ENCODE assay signal across 12 cellular contexts in the genomic region with DNA sequence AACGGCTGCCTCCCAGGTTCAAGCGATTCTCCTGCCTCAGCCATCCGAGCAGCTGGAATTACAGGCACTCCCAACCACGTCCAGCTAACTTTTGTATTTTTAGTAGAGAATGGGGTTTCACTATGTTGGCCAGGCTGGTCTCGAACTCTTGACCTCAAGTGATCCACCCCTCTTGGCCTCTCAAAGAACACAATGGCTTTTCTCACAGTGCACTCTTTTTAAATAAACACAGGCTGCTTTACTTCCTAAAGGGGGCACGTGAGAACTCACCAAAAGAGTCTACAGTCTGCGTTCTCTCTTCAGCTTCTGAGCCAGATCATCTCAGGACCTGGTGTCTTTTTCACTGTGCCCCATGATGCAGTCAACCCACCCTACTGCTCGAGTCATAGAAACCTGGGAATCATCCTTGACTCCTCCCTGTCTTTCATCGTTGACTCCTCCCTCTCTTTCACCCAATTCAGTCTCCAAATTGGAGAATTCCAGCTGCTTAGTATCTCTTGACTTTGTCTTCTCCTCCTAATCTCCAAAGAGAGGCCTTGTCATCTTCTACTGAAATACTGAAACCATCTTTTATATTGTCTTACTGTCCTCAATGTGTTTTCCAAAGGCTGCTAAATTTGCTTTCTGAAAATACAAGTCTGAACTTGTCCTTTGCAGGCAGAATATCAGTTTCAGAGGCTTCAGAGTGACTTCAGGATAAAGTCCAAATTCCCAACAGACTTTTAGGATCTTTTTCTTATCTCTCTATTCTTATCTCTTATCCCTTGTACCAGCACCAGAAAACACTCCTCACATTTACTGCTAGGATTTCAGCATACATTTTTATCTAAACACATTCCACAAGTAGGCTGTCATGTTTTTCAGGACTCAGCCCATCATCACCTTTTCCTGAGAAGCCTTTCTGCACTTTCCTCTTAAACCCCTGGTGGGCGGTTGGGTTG.
DNase-seq lines count a peak whose midpoint lies in the region; ATAC-seq and TF ChIP-seq lines count a peak whose summit lies in the region.
"Had no signal": no experiment of that assay in that cellular context is flagged by ENCODE, and none has a peak within 500 bp of the region (broad histone marks: within the 10 kb centered on the region; RNA-seq: fewer than 3 reads in every experiment).

No MANE protein-coding gene starts in this region.

- POLR2A ChIA-PET in BJ (lab: Charles Lee) = no interaction called here
- POLR2A ChIA-PET in activated CD4-positive, alpha-beta memory T cell treated with anti-CD3 and anti-CD28 coated beads, Interleukin-2, amount 10 ng/mL, durations not matched to agents 7 days and 5 days (lab: Charles Lee) = no interaction called here

- peaks cover 48% of the 10 kb centered on the region for H3K36me3 Mint-ChIP-seq in mesothelial cell of epicardium
- no peaks in the 10 kb centered on the region for H3K36me3 Mint-ChIP-seq in activated CD4-positive, alpha-beta memory T cell treated with anti-CD3 and anti-CD28 coated beads, Interleukin-2, amount 10 ng/mL, durations not matched to agents 7 days and 5 days (ENCODE audit: low read depth)

- no peak for DNase-seq in BJ (ENCODE audit: low read depth)
- no peak for DNase-seq in RWPE2 (ENCODE audit: low spot score)
- peak; percentile 41 for DNase-seq in fibroblast of mammary gland (ENCODE audit: low read depth)
- DNase-seq in mesothelial cell of epicardium (ENCODE audit: low spot score in 2 of 2, unreplicated experiment in 2 of 2) = no peak
- DNase-seq in activated CD4-positive, alpha-beta memory T cell treated with anti-CD3 and anti-CD28 coated beads, Interleukin-2, amount 10 ng/mL, durations not matched to agents 7 days and 5 days = no peak
- no peak for DNase-seq in RPMI8226
- no peak for DNase-seq in NCI-H2029 treated with DMSO at 0.1 percent for 48 hours (lab: John Stamatoyannopoulos, UW)
- DNase-seq: activated CD4-positive, alpha-beta T cell treated with anti-CD3 and anti-CD28 coated beads for 1 hour; activated naive CD4-positive, alpha-beta T cell treated with anti-CD3 and anti-CD28 coated beads, Interleukin-2, amount 50 U/mL, for 16 hours; CD4-positive, CD25-positive, alpha-beta regulatory T cell; stimulated activated naive CD4-positive, alpha-beta T cell treated with Interleukin-2 at 50 U/mL for 16 hours had no signal

- peaks cover 6% of the 10 kb centered on the region for H3K4me1 ChIP-seq in RWPE2 (ENCODE audit: insufficient read depth, poor library complexity, severe bottlenecking)

- no peak overlapping the region for H3K4me3 Mint-ChIP-seq in mesothelial cell of epicardium
- no peak overlapping the region for H3K4me3 Mint-ChIP-seq in activated CD4-positive, alpha-beta memory T cell treated with anti-CD3 and anti-CD28 coated beads, Interleukin-2, amount 10 ng/mL, durations not matched to agents 7 days and 5 days
- H3K4me3 Mint-ChIP-seq: CD4-positive, CD25-positive, alpha-beta regulatory T cell had no signal

- H3K27me3 ChIP-seq in BJ (ENCODE audit: control insufficient read depth, insufficient read depth, low read length) (no peaks in the 10 kb centered on the region), RWPE2 (ENCODE audit: insufficient read depth, poor library complexity, severe bottlenecking) (no peaks in the 10 kb centered on the region)

- peaks cover 4% of the 10 kb centered on the region for H3K9me3 Mint-ChIP-seq in mesothelial cell of epicardium
- H3K9me3 Mint-ChIP-seq in activated CD4-positive, alpha-beta memory T cell treated with anti-CD3 and anti-CD28 coated beads, Interleukin-2, amount 10 ng/mL, durations not matched to agents 7 days and 5 days = no peaks in the 10 kb centered on the region
- H3K9me3 Mint-ChIP-seq: CD4-positive, CD25-positive, alpha-beta regulatory T cell had no signal

- TF ChIP-seq CTCF in BJ (IDR thresholded peaks at IDR 0.05; ENCODE audit: insufficient read depth, low read depth, low read length) (0 out of 2 replicates have a peak, but pooled peaks have one; percentile 3), RWPE2 (IDR thresholded peaks at IDR 0.05; ENCODE audit: poor library complexity, severe bottlenecking) (no peak), fibroblast of mammary gland (conservative IDR thresholded peaks at IDR 0.05; ENCODE audit: control insufficient read depth, insufficient read depth, low read depth, low read length) (no peak), mesothelial cell of epicardium (IDR thresholded peaks at IDR 0.05; ENCODE audit: unreplicated experiment) (no peak)

- peak overlapping the region; percentile 89 for H3K27ac Mint-ChIP-seq in mesothelial cell of epicardium
- no peak overlapping the region for H3K27ac Mint-ChIP-seq in activated CD4-positive, alpha-beta memory T cell treated with anti-CD3 and anti-CD28 coated beads, Interleukin-2, amount 10 ng/mL, durations not matched to agents 7 days and 5 days
- H3K27ac Mint-ChIP-seq: CD4-positive, CD25-positive, alpha-beta regulatory T cell had no signal

- H3K27ac ChIP-seq in RWPE2 (ENCODE audit: poor library complexity, severe bottlenecking) = no peak overlapping the region

- H3K4me3 ChIP-seq in BJ (ENCODE audit: low read depth, low read length) (no peak overlapping the region), RWPE2 (ENCODE audit: severe bottlenecking) (no peak overlapping the region), fibroblast of mammary gland (ENCODE audit: control insufficient read depth, low read depth, low read length) (no peak overlapping the region)

- ATAC-seq in RWPE2 (ENCODE audit: low read depth) (peak; percentile 53; the same call in 2 of the 3 replicates), GM19023 (IDR thresholded peaks at IDR 0.05; ENCODE audit: unreplicated experiment) (no peak)

- peaks cover 5% of the 10 kb centered on the region for H3K36me3 ChIP-seq in BJ (ENCODE audit: control insufficient read depth, insufficient read depth, low read length)
- H3K36me3 ChIP-seq in RWPE2 (ENCODE audit: low read depth) = no peaks in the 10 kb centered on the region

- no peaks in the 10 kb centered on the region for H3K9me3 ChIP-seq in RWPE2 (ENCODE audit: severe bottlenecking)

- CTCF ChIA-PET in BJ (lab: Yijun Ruan, JAX) = interaction anchor here (0.6 to 0.9 kb wide), 2 partner anchors 12 to 34 kb away, joined by 3 to 4 read pairs; no protein-coding TSS in a partner anchor
- CTCF ChIA-PET in activated CD4-positive, alpha-beta memory T cell treated with anti-CD3 and anti-CD28 coated beads, Interleukin-2, amount 10 ng/mL, durations not matched to agents 7 days and 5 days (lab: Charles Lee) = no interaction called here

- peaks cover 11% of the 10 kb centered on the region for H3K4me1 Mint-ChIP-seq in mesothelial cell of epicardium
- peaks cover 16% of the 10 kb centered on the region for H3K4me1 Mint-ChIP-seq in activated CD4-positive, alpha-beta memory T cell treated with anti-CD3 and anti-CD28 coated beads, Interleukin-2, amount 10 ng/mL, durations not matched to agents 7 days and 5 days

- no peaks in the 10 kb centered on the region for H3K27me3 Mint-ChIP-seq in mesothelial cell of epicardium (ENCODE audit: low read depth)
- no peaks in the 10 kb centered on the region for H3K27me3 Mint-ChIP-seq in activated CD4-positive, alpha-beta memory T cell treated with anti-CD3 and anti-CD28 coated beads, Interleukin-2, amount 10 ng/mL, durations not matched to agents 7 days and 5 days
